ENCODE assay signal across 1 cellular context in the genomic region with DNA sequence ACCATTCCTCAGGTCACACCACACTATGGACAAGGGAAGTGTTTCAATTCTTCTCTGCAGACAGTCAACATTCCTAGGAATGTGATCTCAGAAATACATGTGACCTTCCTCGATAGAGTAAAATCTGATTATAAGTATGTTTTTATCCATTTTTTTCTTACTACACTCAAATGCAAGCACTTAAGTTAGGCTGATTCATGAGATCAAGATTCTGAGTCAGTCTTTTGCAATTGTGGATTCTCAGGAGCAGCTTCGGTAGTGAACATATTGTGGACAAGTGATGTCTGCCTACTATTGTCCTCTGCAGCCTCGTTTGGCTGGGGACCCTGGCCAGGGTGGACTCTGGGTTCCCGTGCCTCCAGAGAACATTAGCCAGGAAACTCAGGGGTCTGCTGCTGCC.
TF ChIP-seq lines count a peak whose summit lies in the region.

No MANE protein-coding gene starts in this region.

TF ChIP-seq in IMR-90, 13 proteins besides CTCF, POLR2A, EP300 and RAD21 (continued from another document):
- peak; percentile 80 for TF ChIP-seq CEBPB (IDR thresholded peaks at IDR 0.05; ENCODE audit: low read depth, low read length)
